Comparison of ENCODE assay signal across 20 cellular contexts in genomic region chr1:54390655-54391054, GRCh38. TPM values are rescaled to one million over a fixed set of nuclear protein-coding genes. Genes with fewer than 3 reads are reported as not detected.
A peak's percentile ranks its signal among the peaks of the same experiment; 100 is the strongest.
DNase-seq lines count a peak whose midpoint lies in the region; ATAC-seq and TF ChIP-seq lines count a peak whose summit lies in the region.
"Had no signal": no experiment of that assay in that cellular context is flagged by ENCODE, and none has a peak within 500 bp of the region (broad histone marks: within the 10 kb centered on the region; RNA-seq: fewer than 3 reads in every experiment).

No MANE protein-coding gene starts in this region.

- intact Hi-C loops in natural killer cell (cut with micrococcal nuclease) (no loop called here), aorta (cut with DNase I) (loop anchor here in 1 of 2 donors (5.0 kb wide), 1 partner anchor 38 kb away; no protein-coding TSS in a partner anchor)

- WGBS in aorta, 2 donors = 95 to 96% methylated on average over 24 of the region's 24 CpGs

- H3K36me3 Mint-ChIP-seq in natural killer cell = peaks cover 7% of the 10 kb centered on the region
- H3K36me3 Mint-ChIP-seq in natural killer cell treated with Interleukin-12 subunit alpha and Interleukin-12 subunit beta and Interleukin-15 and Interleukin-18, amount 100 ng/mL, for 72 hours = peaks cover 4% of the 10 kb centered on the region

- peaks cover 65 to 75% of the 10 kb centered on the region in 2 donors for H3K4me1 Mint-ChIP-seq in natural killer cell
- peaks cover 22 to 46% of the 10 kb centered on the region in 2 donors for H3K4me1 Mint-ChIP-seq in natural killer cell treated with Interleukin-12 subunit alpha and Interleukin-12 subunit beta and Interleukin-15 and Interleukin-18, amount 100 ng/mL, for 72 hours (ENCODE audit: low read depth in 2 of 2)

- H3K27ac ChIP-seq in aorta (ENCODE audit: low read depth in 1 of 2, low read length in 2 of 2) = no peak overlapping the region
- H3K27ac ChIP-seq in WERI-Rb-1 = no peak overlapping the region

- TF ChIP-seq CTCF in natural killer cell (IDR thresholded peaks at IDR 0.05) (no peak), WERI-Rb-1 (IDR thresholded peaks at IDR 0.05; ENCODE audit: low read depth, low read length) (no peak)

- H3K27me3 ChIP-seq in aorta (ENCODE audit: control insufficient read depth in 1 of 2, insufficient read depth in 2 of 2, low read length in 1 of 2) = no peaks in the 10 kb centered on the region
- H3K27me3 ChIP-seq in WERI-Rb-1 (ENCODE audit: insufficient read depth, low read depth, severe bottlenecking) = no peaks in the 10 kb centered on the region
- H3K27me3 ChIP-seq: uterus had no signal

- no peak overlapping the region for H3K4me3 ChIP-seq in aorta (ENCODE audit: low read length in 2 of 2)
- H3K4me3 ChIP-seq in WERI-Rb-1 (ENCODE audit: low read depth, low read length) = no peak overlapping the region
- H3K4me3 ChIP-seq: mucosa of descending colon, uterus had no signal

- H3K27ac Mint-ChIP-seq in natural killer cell = peak overlapping the region; percentile 68 to 76
- peak overlapping the region in 1 of 2 donors; percentile 7 for H3K27ac Mint-ChIP-seq in natural killer cell treated with Interleukin-12 subunit alpha and Interleukin-12 subunit beta and Interleukin-15 and Interleukin-18, amount 100 ng/mL, for 72 hours
- H3K27ac Mint-ChIP-seq: activated T-helper 2 cell treated with anti-CD3 and anti-CD28 coated beads, Interferon-gamma antibody, Interleukin-2, Interleukin-4, amounts not matched to agents 10 μg/mL and 5 μg/mL and 100 μg/mL, durations not matched to agents 14 hours and 24 hours and 36 hours; dendritic cell treated with granulocyte-macrophage colony-stimulating factor and Interleukin-4, amounts not matched to agents 40 ng/mL and 50 ng/mL, for 4 days; IgD-negative memory B cell had no signal

- ATAC-seq in natural killer cell (no peak), aorta (ENCODE audit: low FRiP score) (peak; percentile 59), HG03280 (IDR thresholded peaks at IDR 0.05; ENCODE audit: unreplicated experiment) (no peak)
- ATAC-seq in natural killer cell treated with Interleukin-12 subunit alpha and Interleukin-12 subunit beta and Interleukin-15 and Interleukin-18, amount 100 ng/mL, for 72 hours = no peak
- ATAC-seq: mucosa of descending colon, Panc1 had no signal

- no peaks in the 10 kb centered on the region for H3K9me3 Mint-ChIP-seq in natural killer cell
- H3K9me3 Mint-ChIP-seq in natural killer cell treated with Interleukin-12 subunit alpha and Interleukin-12 subunit beta and Interleukin-15 and Interleukin-18, amount 100 ng/mL, for 72 hours = no peaks in the 10 kb centered on the region
- H3K9me3 Mint-ChIP-seq: activated T-helper 2 cell treated with anti-CD3 and anti-CD28 coated beads, Interferon-gamma antibody, Interleukin-2, Interleukin-4, amounts not matched to agents 10 μg/mL and 5 μg/mL and 100 μg/mL, durations not matched to agents 14 hours and 24 hours and 36 hours; dendritic cell treated with granulocyte-macrophage colony-stimulating factor and Interleukin-4, amounts not matched to agents 40 ng/mL and 50 ng/mL, for 4 days; IgD-negative memory B cell had no signal

- H3K36me3 ChIP-seq in aorta (ENCODE audit: control insufficient read depth in 1 of 2, insufficient read depth in 2 of 2, low read length in 1 of 2) = peaks cover 0 to 5% of the 10 kb centered on the region in 2 donors
- peaks cover 97% of the 10 kb centered on the region for H3K36me3 ChIP-seq in WERI-Rb-1
- H3K36me3 ChIP-seq: uterus had no signal

- H3K4me3 Mint-ChIP-seq in natural killer cell = no peak overlapping the region
- H3K4me3 Mint-ChIP-seq in natural killer cell treated with Interleukin-12 subunit alpha and Interleukin-12 subunit beta and Interleukin-15 and Interleukin-18, amount 100 ng/mL, for 72 hours = no peak overlapping the region
- H3K4me3 Mint-ChIP-seq: dendritic cell treated with granulocyte-macrophage colony-stimulating factor and Interleukin-4, amounts not matched to agents 40 ng/mL and 50 ng/mL, for 4 days; IgD-negative memory B cell had no signal

- H3K9me3 ChIP-seq in aorta (ENCODE audit: control insufficient read depth, low read length) (no peaks in the 10 kb centered on the region), WERI-Rb-1 (ENCODE audit: severe bottlenecking) (no peaks in the 10 kb centered on the region)
- H3K9me3 ChIP-seq: mucosa of descending colon, uterus had no signal

- H3K27me3 Mint-ChIP-seq in natural killer cell (ENCODE audit: low read depth in 2 of 2) = no peaks in the 10 kb centered on the region
- H3K27me3 Mint-ChIP-seq in natural killer cell treated with Interleukin-12 subunit alpha and Interleukin-12 subunit beta and Interleukin-15 and Interleukin-18, amount 100 ng/mL, for 72 hours = no peaks in the 10 kb centered on the region
- H3K27me3 Mint-ChIP-seq: dendritic cell treated with granulocyte-macrophage colony-stimulating factor and Interleukin-4, amounts not matched to agents 40 ng/mL and 50 ng/mL, for 4 days; IgD-negative memory B cell had no signal

- no peaks in the 10 kb centered on the region for H3K4me1 ChIP-seq in aorta (ENCODE audit: control insufficient read depth in 1 of 2, insufficient read depth in 2 of 2, low read length in 2 of 2)
- H3K4me1 ChIP-seq: uterus had no signal

- DNase-seq in natural killer cell (no peak), globus pallidus (ENCODE audit: low spot score) (peak; percentile 31), pons (ENCODE audit: low spot score) (peak; percentile 34), aorta (no peak), Kasumi-1 (lab: John Stamatoyannopoulos, UW) (no peak), WERI-Rb-1 (no peak)
- no peak for DNase-seq in natural killer cell treated with Interleukin-12 subunit alpha and Interleukin-12 subunit beta and Interleukin-15 and Interleukin-18, amount 100 ng/mL, for 72 hours (ENCODE audit: low spot score)
- DNase-seq: activated CD4-positive, alpha-beta T cell treated with anti-CD3 and anti-CD28 coated beads, Interleukin-2, amount 50 U/mL, for 4 hours; activated CD8-positive, alpha-beta memory T cell treated with anti-CD3 and anti-CD28 coated beads, Interleukin-2, amount 50 U/mL, for 4 hours; hippocampal formation; NCI-H146; NCI-H510A treated with DMSO at 0.1 percent for 48 hours; stimulated activated CD4-positive, alpha-beta T cell treated with anti-CD3 and anti-CD28 coated beads, Interleukin-12 subunit alpha, Interleukin-12 subunit beta, amount 100 ng/mL, for 4 hours; uterus had no signal

RNA-seq across cellular contexts. Expression of gene SSBP3, which starts 15.5 kb away (rescaled TPM):
- 100 to 1,000 TPM; 162 to 224 (median 164) TPM for total RNA-seq in natural killer cell
- 10 to 100 TPM; 59.0 to 92.1 TPM for total RNA-seq in natural killer cell treated with Interleukin-12 subunit alpha and Interleukin-12 subunit beta and Interleukin-15 and Interleukin-18, amount 100 ng/mL, for 72 hours
- total RNA-seq in aorta = 10 to 100 TPM; 73.8 to 83.4 TPM
- 10 to 100 TPM; 43.7 to 57.7 TPM for polyA plus RNA-seq in aorta

Comparison
In these comparisons a context has a peak if more than half of its experiments do, and no peak if none do; other contexts are left out.
1. DNase-seq: peak in globus pallidus (single experiment) and pons (single experiment); none in natural killer cell (single experiment), natural killer cell treated with Interleukin-12 subunit alpha and Interleukin-12 subunit beta and Interleukin-15 and Interleukin-18, amount 100 ng/mL, for 72 hours (single experiment), aorta (0 of 2), Kasumi-1 (0 of 2) and WERI-Rb-1 (single experiment).